In genomic region chr11:63919267-63920125, GRCh38 we compare ENCODE assay signal across 1 cellular context.
A peak's percentile ranks its signal among the peaks of the same experiment; 100 is the strongest.
TF ChIP-seq lines count a peak whose summit lies in the region.

No MANE protein-coding gene starts in this region.

TF ChIP-seq in HepG2, 621 proteins besides CTCF, POLR2A, EP300 and RAD21 (continued from another document and continues in another):
- TF ChIP-seq ZXDC (CRISPR knock-in tag; IDR thresholded peaks at IDR 0.05) (no peak), ZNF225 (CRISPR knock-in tag; IDR thresholded peaks at IDR 0.05) (no peak), ZSCAN29 (CRISPR knock-in tag; conservative IDR thresholded peaks at IDR 0.05) (no peak; the same call in 1 of the 2 replicates), ZBTB7B (CRISPR knock-in tag; IDR thresholded peaks at IDR 0.05) (0 out of 2 replicates have a peak, but pooled peaks have one; percentile 42), CENPBD1 (CRISPR knock-in tag; IDR thresholded peaks at IDR 0.05; ENCODE audit: borderline replicate concordance, low read depth) (no peak), MTERF4 (CRISPR knock-in tag; IDR thresholded peaks at IDR 0.05) (no peak), ZNF713 (CRISPR knock-in tag; IDR thresholded peaks at IDR 0.05) (no peak), HNRNPL (IDR thresholded peaks at IDR 0.05; ENCODE audit: low read depth, low read length) (peak; percentile 76; the same call in 1 of the 2 replicates), NFE2 (CRISPR knock-in tag; IDR thresholded peaks at IDR 0.05) (no peak), FOXP1 (IDR thresholded peaks at IDR 0.05) (no peak), FOXP1 (CRISPR knock-in tag; IDR thresholded peaks at IDR 0.05) (no peak), ZNF138 (CRISPR knock-in tag; IDR thresholded peaks at IDR 0.05; ENCODE audit: low read depth) (peak; percentile 91; the same call in 1 of the 2 replicates), HMGA1 (CRISPR knock-in tag; conservative IDR thresholded peaks at IDR 0.05) (no peak), PHF20 (CRISPR knock-in tag; IDR thresholded peaks at IDR 0.05) (no peak), NFAT5 (CRISPR knock-in tag; IDR thresholded peaks at IDR 0.05) (no peak), ARNTL (CRISPR knock-in tag; IDR thresholded peaks at IDR 0.05) (peak; percentile 74), GABPB1 (CRISPR knock-in tag; IDR thresholded peaks at IDR 0.05) (peak; percentile 73), CBFB (CRISPR knock-in tag; IDR thresholded peaks at IDR 0.05) (no peak), ZNF484 (CRISPR knock-in tag; IDR thresholded peaks at IDR 0.05; ENCODE audit: borderline replicate concordance, low read depth) (no peak), ZIK1 (CRISPR knock-in tag; IDR thresholded peaks at IDR 0.05; ENCODE audit: borderline replicate concordance, low read depth) (0 out of 2 replicates have a peak, but pooled peaks have one; percentile 39), NFATC3 (CRISPR knock-in tag; IDR thresholded peaks at IDR 0.05) (no peak; the same call in 1 of the 2 replicates), ZNF207 (IDR thresholded peaks at IDR 0.05; ENCODE audit: borderline replicate concordance) (no peak), MAFG (CRISPR knock-in tag; IDR thresholded peaks at IDR 0.05) (no peak), ISX (CRISPR knock-in tag; conservative IDR thresholded peaks at IDR 0.05) (no peak), FOXK2 (IDR thresholded peaks at IDR 0.05) (no peak), ZFP82 (CRISPR knock-in tag; IDR thresholded peaks at IDR 0.05; ENCODE audit: borderline replicate concordance) (peak; percentile 62; the same call in 1 of the 2 replicates), ZSCAN5A (CRISPR knock-in tag; IDR thresholded peaks at IDR 0.05; ENCODE audit: borderline replicate concordance) (no peak; the same call in 1 of the 2 replicates), ZNF33B (CRISPR knock-in tag; IDR thresholded peaks at IDR 0.05) (no peak; the same call in none of the 2 replicates), THAP9 (CRISPR knock-in tag; IDR thresholded peaks at IDR 0.05; ENCODE audit: borderline replicate concordance) (no peak), ZNF441 (CRISPR knock-in tag; IDR thresholded peaks at IDR 0.05; ENCODE audit: borderline replicate concordance) (no peak), GLMP (CRISPR knock-in tag; IDR thresholded peaks at IDR 0.05; ENCODE audit: borderline replicate concordance) (no peak), CAMTA2 (CRISPR knock-in tag; IDR thresholded peaks at IDR 0.05; ENCODE audit: borderline replicate concordance) (peak; percentile 49; the same call in 1 of the 2 replicates), CSRNP2 (CRISPR knock-in tag; conservative IDR thresholded peaks at IDR 0.05; ENCODE audit: low read depth) (no peak), HNRNPH1 (optimal IDR thresholded peaks at IDR 0.05; ENCODE audit: low read depth, low read length) (no peak), GLI4 (CRISPR knock-in tag; IDR thresholded peaks at IDR 0.05; ENCODE audit: borderline replicate concordance) (no peak), FOXO1 (CRISPR knock-in tag; IDR thresholded peaks at IDR 0.05) (0 out of 2 replicates have a peak, but pooled peaks have one; percentile 7), U2AF1 (optimal IDR thresholded peaks at IDR 0.05; ENCODE audit: low read depth, low read length) (peak; percentile 83), ZNF383 (CRISPR knock-in tag; IDR thresholded peaks at IDR 0.05; ENCODE audit: borderline replicate concordance) (peak; percentile 66; the same call in 1 of the 2 replicates), JUNB (CRISPR knock-in tag; IDR thresholded peaks at IDR 0.05; ENCODE audit: borderline replicate concordance) (no peak), FOXJ3 (CRISPR knock-in tag; IDR thresholded peaks at IDR 0.05; ENCODE audit: borderline replicate concordance) (no peak), ELF4 (CRISPR knock-in tag; IDR thresholded peaks at IDR 0.05; ENCODE audit: borderline replicate concordance) (no peak), REST (IDR thresholded peaks at IDR 0.05; ENCODE audit: borderline replicate concordance in 1 of 2, low read depth in 1 of 2, low read length in 2 of 2) (no peak)
